In the genomic region with DNA sequence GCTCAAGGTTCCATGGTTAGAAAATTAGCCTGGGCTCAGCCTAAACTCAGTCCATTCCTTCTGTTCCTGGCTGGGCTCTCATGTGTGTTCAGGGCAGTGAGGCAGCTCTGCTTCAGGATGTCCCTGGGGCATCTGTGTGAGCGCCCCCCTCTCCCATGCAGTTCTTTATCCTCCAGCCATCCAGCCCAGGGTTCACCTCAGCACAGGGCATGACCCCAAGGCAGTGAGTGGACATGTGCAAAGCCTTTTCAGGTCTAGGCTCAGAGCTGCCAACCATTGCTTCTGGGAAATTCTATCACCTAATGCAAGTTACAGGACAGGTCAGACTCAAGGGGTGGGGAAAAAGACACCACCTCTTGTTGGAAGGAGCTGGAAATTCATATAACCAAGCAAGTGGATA, we compare ENCODE assay signal across 1 cellular context. TPM values are rescaled to one million over a fixed set of nuclear protein-coding genes. Genes with fewer than 3 reads are reported as not detected.
"Had no signal": no experiment of that assay in that cellular context is flagged by ENCODE, and none has a peak within 500 bp of the region (broad histone marks: within the 10 kb centered on the region; RNA-seq: fewer than 3 reads in every experiment).

No MANE protein-coding gene starts in this region.

RNA-seq across cellular contexts. Expression of gene AKR1C2, which starts 30.4 kb away (rescaled TPM):
- total RNA-seq: H7 had no signal
